Comparison of ENCODE assay signal across 18 cellular contexts in the genomic region with DNA sequence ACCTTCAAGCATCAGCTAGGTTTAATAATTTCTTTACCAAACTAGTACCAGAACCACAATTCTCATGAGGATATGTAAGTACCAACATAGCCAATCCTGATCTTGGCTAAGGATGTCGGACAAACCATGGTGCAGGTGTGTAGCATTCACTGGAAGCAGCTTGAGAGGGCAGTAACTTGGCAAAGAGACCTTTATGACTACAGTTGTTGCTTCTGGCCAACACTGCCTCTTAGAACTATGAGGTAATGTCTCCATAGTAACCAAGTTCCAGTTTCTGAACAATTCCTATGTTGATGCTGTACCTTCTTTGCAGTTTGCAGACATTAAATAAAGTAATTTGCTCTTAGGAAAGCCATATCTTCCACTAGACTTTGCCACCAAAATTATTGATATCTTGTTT. TPM values are rescaled to one million over a fixed set of nuclear protein-coding genes. Genes with fewer than 3 reads are reported as not detected.
DNase-seq lines count a peak whose midpoint lies in the region; ATAC-seq and TF ChIP-seq lines count a peak whose summit lies in the region.
"Had no signal": no experiment of that assay in that cellular context is flagged by ENCODE, and none has a peak within 500 bp of the region (broad histone marks: within the 10 kb centered on the region; RNA-seq: fewer than 3 reads in every experiment).

Gene LMNTD1, minus strand, starts transcription at position 201 of the 400 bp plus-strand sequence. CDS start 324 bp downstream, outside the sequence.

- intact Hi-C loops in MCF 10A (cut with micrococcal nuclease) = no loop called here
- intact Hi-C loops in breast epithelium (cut with DNase I; ENCODE audit: low total_unique reads) = no loop called here

- no peaks in the 10 kb centered on the region for H3K27me3 ChIP-seq in breast epithelium
- H3K27me3 ChIP-seq: Peyer's patch, thyroid gland had no signal

- H3K27ac ChIP-seq in breast epithelium = no peak within 1 kb of the TSS
- H3K27ac ChIP-seq: Peyer's patch, thyroid gland had no signal

- H3K27ac Mint-ChIP-seq in MCF 10A (ENCODE audit: low read depth, unreplicated experiment) = no peak within 1 kb of the TSS
- H3K27ac Mint-ChIP-seq: memory B cell had no signal

- no peaks in the 10 kb centered on the region for H3K9me3 ChIP-seq in breast epithelium
- H3K9me3 ChIP-seq: Peyer's patch, thyroid gland had no signal

- POLR2A ChIA-PET in MCF 10A (lab: Yijun Ruan, JAX) = interaction anchor here (0.5 to 0.7 kb wide), 2 partner anchors 96 to 107 kb away, joined by 3 read pairs; no protein-coding TSS in a partner anchor

- ATAC-seq in HG03520 (IDR thresholded peaks at IDR 0.05; ENCODE audit: unreplicated experiment) = no peak
- no peak for ATAC-seq in stimulated activated naive CD8-positive, alpha-beta T cell treated with anti-CD3 and anti-CD28 coated beads, Interleukin-15, Interleukin-2, amounts not matched to agents 100 U/mL and 50 U/mL, for 24 hours
- ATAC-seq: GM12878 had no signal

- no peak within 1 kb of the TSS for H3K4me3 ChIP-seq in breast epithelium
- H3K4me3 ChIP-seq in foreskin fibroblast (ENCODE audit: low read depth in 1 of 2, low read length in 2 of 2) = no peak within 1 kb of the TSS
- H3K4me3 ChIP-seq: GM12878, Peyer's patch, thyroid gland had no signal

- no peak for TF ChIP-seq POLR2A in breast epithelium (IDR thresholded peaks at IDR 0.05)
- TF ChIP-seq POLR2A in erythroblast (IDR thresholded peaks at IDR 0.05; ENCODE audit: low read length) = no peak

- no peak for TF ChIP-seq CTCF in MCF 10A (IDR thresholded peaks at IDR 0.05; ENCODE audit: unreplicated experiment)
- no peak for TF ChIP-seq CTCF in breast epithelium (IDR thresholded peaks at IDR 0.05)
- TF ChIP-seq CTCF in foreskin fibroblast (IDR thresholded peaks at IDR 0.05; ENCODE audit: low read depth, low read length) = no peak

- peaks cover 17% of the 10 kb centered on the region for H3K4me1 Mint-ChIP-seq in MCF 10A (ENCODE audit: insufficient read depth, unreplicated experiment)
- H3K4me1 Mint-ChIP-seq: memory B cell had no signal

- no peaks in the 10 kb centered on the region for H3K9me3 Mint-ChIP-seq in MCF 10A (ENCODE audit: unreplicated experiment)
- H3K9me3 Mint-ChIP-seq: memory B cell had no signal

- no peaks in the 10 kb centered on the region for H3K4me1 ChIP-seq in breast epithelium
- H3K4me1 ChIP-seq: Peyer's patch, thyroid gland had no signal

- H3K36me3 ChIP-seq in breast epithelium = no peaks in the 10 kb centered on the region
- H3K36me3 ChIP-seq: Peyer's patch, thyroid gland had no signal

- DNase-seq in MCF 10A (ENCODE audit: unreplicated experiment) (peak; percentile 26), breast epithelium (ENCODE audit: low spot score in 2 of 2) (no peak), amniotic stem cell (lab: John Stamatoyannopoulos, UW) (peak; percentile 37), foreskin fibroblast (peak; percentile 63 to 83), erythroblast (lab: John Stamatoyannopoulos, UW) (no peak), NCI-H2171 (lab: John Stamatoyannopoulos, UW) (no peak)
- no peak for DNase-seq in stimulated activated naive CD8-positive, alpha-beta T cell treated with anti-CD3 and anti-CD28 coated beads, Interleukin-15, Interleukin-2, amounts not matched to agents 100 U/mL and 50 U/mL, for 24 hours
- DNase-seq: activated T-cell treated with anti-CD3 and anti-CD28 coated beads, Interleukin-2, amount 50 U/mL, for 1 hour; amygdala; DMS153; hypothalamus; Peyer's patch; stimulated activated CD4-positive, alpha-beta T cell treated with anti-CD3 and anti-CD28 coated beads, Interleukin-12 subunit alpha, Interleukin-12 subunit beta, amount 100 ng/mL, for 4 hours had no signal

- no peaks in the 10 kb centered on the region for H3K27me3 Mint-ChIP-seq in MCF 10A (ENCODE audit: insufficient read depth, unreplicated experiment)

- CTCF ChIA-PET in MCF 10A (lab: Yijun Ruan, JAX) = interaction anchor here (0.6 kb wide), 1 partner anchor 9 kb away, joined by 3 read pairs; no protein-coding TSS in a partner anchor

- no peaks in the 10 kb centered on the region for H3K36me3 Mint-ChIP-seq in MCF 10A (ENCODE audit: insufficient read depth, unreplicated experiment)
- H3K36me3 Mint-ChIP-seq: memory B cell had no signal

- H3K4me3 Mint-ChIP-seq in MCF 10A (ENCODE audit: unreplicated experiment) = no peak within 1 kb of the TSS
- H3K4me3 Mint-ChIP-seq: memory B cell had no signal

- no TSS peak for BruUV-seq in MCF 10A (replicated peaks; lab: Mats Ljungman, UMichigan)

RNA-seq across cellular contexts. Expression of gene LMNTD1, which starts in this region (rescaled TPM):
- total RNA-seq in MCF 10A (2022) = not detected in 2 replicates
- total RNA-seq in breast epithelium = not detected
- total RNA-seq: GM12878; Peyer's patch; T-helper 1 cell treated with Interleukin-12 subunit alpha and Interleukin-12 subunit beta and Interleukin-4 antibody, amounts not matched to agents 30 ng/mL and 1 ng/mL, for 36 hours had no signal

Comparison
In these comparisons a context has a peak if more than half of its experiments do, and no peak if none do; other contexts are left out.
1. Peak in DNase-seq in MCF 10A; RNA of the gene not detected or under 1 TPM.
2. DNase-seq: peak in amniotic stem cell (single experiment) and foreskin fibroblast (2 of 2); none in breast epithelium (0 of 2), erythroblast (0 of 2), NCI-H2171 (single experiment) and stimulated activated naive CD8-positive, alpha-beta T cell treated with anti-CD3 and anti-CD28 coated beads, Interleukin-15, Interleukin-2, amounts not matched to agents 100 U/mL and 50 U/mL, for 24 hours (single experiment).